ENCODE assay signal across 1 cellular context in the genomic region with DNA sequence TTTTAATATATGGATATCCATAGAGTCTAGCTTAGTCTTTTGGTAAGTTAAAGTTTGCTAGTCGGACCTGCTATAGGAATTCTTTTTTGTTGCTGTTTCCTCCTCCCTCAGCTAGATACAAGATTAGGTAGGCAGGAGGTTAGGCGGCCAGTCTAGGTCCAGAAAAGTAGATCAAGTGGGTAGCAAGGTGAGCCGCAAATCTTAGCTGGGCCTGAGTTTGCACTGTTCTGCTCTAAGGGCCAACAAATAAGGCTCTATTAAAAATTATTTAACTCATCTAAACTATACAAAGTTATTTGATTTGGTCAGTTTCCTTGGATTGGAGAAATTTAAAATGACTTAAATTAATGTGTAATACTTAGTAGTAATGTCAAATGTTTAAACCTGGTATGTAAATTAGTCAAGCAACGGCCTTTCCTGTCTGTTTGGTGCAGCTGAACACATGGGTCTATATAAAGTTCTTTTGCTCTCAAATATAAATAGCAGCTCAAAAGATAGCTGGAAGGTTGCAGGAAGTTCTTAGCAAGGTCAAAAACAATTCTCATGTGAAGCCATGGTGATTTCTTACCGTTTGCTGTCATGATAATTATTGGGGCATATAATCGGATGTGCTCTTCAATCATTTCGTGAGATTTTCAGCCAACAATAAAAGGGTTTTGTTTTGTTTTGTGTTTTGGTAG.
TF ChIP-seq lines count a peak whose summit lies in the region.

No MANE protein-coding gene starts in this region.

TF ChIP-seq in HepG2, 621 proteins besides CTCF, POLR2A, EP300 and RAD21 (continued from another document):
- TF ChIP-seq, protein P1, sequence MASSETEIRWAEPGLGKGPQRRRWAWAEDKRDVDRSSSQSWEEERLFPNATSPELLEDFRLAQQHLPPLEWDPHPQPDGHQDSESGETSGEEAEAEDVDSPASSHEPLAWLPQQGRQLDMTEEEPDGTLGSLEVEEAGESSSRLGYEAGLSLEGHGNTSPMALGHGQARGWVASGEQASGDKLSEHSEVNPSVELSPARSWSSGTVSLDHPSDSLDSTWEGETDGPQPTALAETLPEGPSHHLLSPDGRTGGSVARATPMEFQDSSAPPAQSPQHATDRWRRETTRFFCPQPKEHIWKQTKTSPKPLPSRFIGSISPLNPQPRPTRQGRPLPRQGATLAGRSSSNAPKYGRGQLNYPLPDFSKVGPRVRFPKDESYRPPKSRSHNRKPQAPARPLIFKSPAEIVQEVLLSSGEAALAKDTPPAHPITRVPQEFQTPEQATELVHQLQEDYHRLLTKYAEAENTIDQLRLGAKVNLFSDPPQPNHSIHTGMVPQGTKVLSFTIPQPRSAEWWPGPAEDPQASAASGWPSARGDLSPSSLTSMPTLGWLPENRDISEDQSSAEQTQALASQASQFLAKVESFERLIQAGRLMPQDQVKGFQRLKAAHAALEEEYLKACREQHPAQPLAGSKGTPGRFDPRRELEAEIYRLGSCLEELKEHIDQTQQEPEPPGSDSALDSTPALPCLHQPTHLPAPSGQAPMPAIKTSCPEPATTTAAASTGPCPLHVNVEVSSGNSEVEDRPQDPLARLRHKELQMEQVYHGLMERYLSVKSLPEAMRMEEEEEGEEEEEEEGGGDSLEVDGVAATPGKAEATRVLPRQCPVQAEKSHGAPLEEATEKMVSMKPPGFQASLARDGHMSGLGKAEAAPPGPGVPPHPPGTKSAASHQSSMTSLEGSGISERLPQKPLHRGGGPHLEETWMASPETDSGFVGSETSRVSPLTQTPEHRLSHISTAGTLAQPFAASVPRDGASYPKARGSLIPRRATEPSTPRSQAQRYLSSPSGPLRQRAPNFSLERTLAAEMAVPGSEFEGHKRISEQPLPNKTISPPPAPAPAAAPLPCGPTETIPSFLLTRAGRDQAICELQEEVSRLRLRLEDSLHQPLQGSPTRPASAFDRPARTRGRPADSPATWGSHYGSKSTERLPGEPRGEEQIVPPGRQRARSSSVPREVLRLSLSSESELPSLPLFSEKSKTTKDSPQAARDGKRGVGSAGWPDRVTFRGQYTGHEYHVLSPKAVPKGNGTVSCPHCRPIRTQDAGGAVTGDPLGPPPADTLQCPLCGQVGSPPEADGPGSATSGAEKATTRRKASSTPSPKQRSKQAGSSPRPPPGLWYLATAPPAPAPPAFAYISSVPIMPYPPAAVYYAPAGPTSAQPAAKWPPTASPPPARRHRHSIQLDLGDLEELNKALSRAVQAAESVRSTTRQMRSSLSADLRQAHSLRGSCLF (CRISPR knock-in tag; IDR thresholded peaks at IDR 0.05; ENCODE audit: borderline replicate concordance) = no peak
- TF ChIP-seq HOXA7 (CRISPR knock-in tag; IDR thresholded peaks at IDR 0.05) (no peak), NFKB2 (CRISPR knock-in tag; IDR thresholded peaks at IDR 0.05; ENCODE audit: borderline replicate concordance) (no peak), ZNF547 (CRISPR knock-in tag; IDR thresholded peaks at IDR 0.05) (no peak), HNRNPH1 (optimal IDR thresholded peaks at IDR 0.05; ENCODE audit: low read depth, low read length) (no peak), RBFOX2 (IDR thresholded peaks at IDR 0.05; ENCODE audit: low read depth, low read length) (no peak)
